Comparison of ENCODE assay signal across 1 cellular context in the genomic region with DNA sequence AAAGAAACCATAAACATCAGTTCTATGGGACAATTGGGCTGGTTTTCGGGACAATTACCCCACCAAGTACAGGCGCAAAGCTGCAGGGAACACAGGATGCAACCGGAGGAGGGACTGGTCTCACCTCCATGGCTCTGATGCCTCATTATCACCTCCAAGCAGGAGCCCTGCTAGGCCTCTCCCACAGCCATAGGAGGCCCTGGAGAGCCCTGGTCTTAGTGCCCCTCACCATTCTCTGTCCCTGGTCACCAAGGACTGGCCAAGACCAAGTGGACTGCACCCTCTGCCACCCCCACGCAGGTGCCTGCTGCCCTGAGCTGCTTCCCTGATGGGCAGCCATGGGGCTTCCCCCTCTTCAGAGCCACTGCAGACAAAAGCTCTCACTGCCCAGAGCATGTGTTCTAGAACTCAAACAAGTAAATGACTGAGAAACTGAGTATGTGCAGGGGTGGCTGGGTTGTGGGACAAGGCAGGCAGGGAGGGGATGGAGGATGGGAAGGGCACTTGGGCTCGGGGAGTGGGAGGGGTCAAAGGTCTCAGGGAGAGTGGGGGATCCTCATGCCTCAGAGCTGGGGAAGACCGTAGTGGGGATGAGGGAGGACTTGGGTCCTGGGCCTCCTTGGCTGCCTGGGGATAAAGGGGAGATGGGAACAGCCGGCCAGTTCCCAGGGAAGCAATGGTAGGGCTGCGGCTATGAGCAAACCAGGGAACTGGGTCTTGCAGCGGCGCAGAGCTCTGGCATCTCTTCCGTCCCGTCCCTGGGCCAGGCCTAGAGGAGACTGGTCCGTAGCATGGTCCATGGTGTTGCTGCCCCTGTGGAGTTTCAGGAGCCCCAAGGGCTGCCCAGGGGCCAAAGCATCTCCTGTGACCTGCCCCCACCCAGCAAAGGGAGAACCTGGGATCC.
TF ChIP-seq lines count a peak whose summit lies in the region.

No MANE protein-coding gene starts in this region.

TF ChIP-seq in HepG2, 621 proteins besides CTCF, POLR2A, EP300 and RAD21 (continued from another document):
- TF ChIP-seq ZNF687 (CRISPR knock-in tag; IDR thresholded peaks at IDR 0.05) = peak; percentile 28
- 0 out of 2 replicates have a peak, but pooled peaks have one; percentile 52 for TF ChIP-seq HES4 (CRISPR knock-in tag; IDR thresholded peaks at IDR 0.05; ENCODE audit: borderline replicate concordance)
- no peak for TF ChIP-seq IKZF5 (CRISPR knock-in tag; IDR thresholded peaks at IDR 0.05)
- 0 out of 2 replicates have a peak, but pooled peaks have one; percentile 20 for TF ChIP-seq ZNF746 (CRISPR knock-in tag; IDR thresholded peaks at IDR 0.05)
- TF ChIP-seq ZNF598 (CRISPR knock-in tag; IDR thresholded peaks at IDR 0.05; ENCODE audit: borderline replicate concordance) = no peak
- 0 out of 2 replicates have a peak, but pooled peaks have one; percentile 12 for TF ChIP-seq KDM5B (CRISPR knock-in tag; IDR thresholded peaks at IDR 0.05; ENCODE audit: borderline replicate concordance)
- 0 out of 2 replicates have a peak, but pooled peaks have one; percentile 45 for TF ChIP-seq ZNF737 (CRISPR knock-in tag; IDR thresholded peaks at IDR 0.05; ENCODE audit: borderline replicate concordance)
- TF ChIP-seq ZKSCAN5 (CRISPR knock-in tag; IDR thresholded peaks at IDR 0.05) = peak; percentile 87
- TF ChIP-seq ZNF264 (CRISPR knock-in tag; IDR thresholded peaks at IDR 0.05) = no peak
- TF ChIP-seq HNRNPUL1 (IDR thresholded peaks at IDR 0.05; ENCODE audit: low read depth, low read length) = no peak
- TF ChIP-seq, protein P1, sequence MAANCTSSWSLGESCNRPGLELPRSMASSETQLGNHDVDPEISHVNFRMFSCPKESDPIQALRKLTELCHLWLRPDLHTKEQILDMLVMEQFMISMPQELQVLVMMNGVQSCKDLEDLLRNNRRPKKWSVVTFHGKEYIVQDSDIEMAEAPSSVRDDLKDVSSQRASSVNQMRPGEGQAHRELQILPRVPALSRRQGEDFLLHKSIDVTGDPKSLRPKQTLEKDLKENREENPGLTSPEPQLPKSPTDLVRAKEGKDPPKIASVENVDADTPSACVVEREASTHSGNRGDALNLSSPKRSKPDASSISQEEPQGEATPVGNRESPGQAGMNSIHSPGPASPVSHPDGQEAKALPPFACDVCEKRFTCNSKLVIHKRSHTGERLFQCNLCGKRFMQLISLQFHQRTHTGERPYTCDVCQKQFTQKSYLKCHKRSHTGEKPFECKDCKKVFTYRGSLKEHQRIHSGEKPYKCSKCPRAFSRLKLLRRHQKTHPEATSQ (CRISPR knock-in tag; IDR thresholded peaks at IDR 0.05; ENCODE audit: borderline replicate concordance) = no peak
- TF ChIP-seq ZNF839 (CRISPR knock-in tag; IDR thresholded peaks at IDR 0.05; ENCODE audit: borderline replicate concordance) = 0 out of 2 replicates have a peak, but pooled peaks have one; percentile 50
- TF ChIP-seq TBP (CRISPR knock-in tag; IDR thresholded peaks at IDR 0.05) = no peak
